Comparison of ENCODE assay signal across 19 cellular contexts in the genomic region with DNA sequence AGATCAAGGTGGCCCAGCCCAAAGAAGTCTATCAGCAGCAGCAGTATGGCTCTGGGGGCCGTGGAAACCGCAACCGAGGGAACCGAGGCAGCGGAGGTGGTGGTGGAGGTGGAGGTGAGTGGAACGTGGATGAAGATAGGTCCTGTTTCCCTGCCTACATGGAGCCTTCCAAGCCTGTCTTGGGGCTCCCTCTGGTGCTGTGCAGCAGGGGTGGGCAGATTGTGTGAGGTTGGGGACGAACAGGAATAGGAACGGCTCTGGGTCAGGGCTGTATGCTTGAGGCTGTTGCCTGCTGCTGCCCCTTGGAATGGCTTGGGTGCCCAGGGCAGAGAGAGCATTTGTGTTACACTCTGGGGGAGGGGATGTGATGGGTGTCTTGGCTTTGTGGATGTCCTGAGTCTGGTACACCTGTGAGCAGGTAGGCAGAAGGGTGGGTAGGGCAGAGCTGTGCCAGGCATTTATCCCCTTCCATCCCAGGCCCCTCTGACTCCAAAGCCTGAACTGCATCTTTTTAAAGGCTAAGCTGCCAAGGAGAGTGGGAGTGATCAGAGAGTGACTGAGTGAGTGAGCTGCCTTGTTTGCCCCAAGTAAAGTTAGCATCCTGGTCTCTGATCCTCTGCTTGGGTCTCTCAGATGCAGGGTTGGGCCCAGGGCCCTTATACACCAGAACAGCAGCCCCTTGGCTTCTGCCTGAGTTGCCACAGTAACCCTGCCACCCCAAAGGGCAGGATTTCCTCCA. TPM values are rescaled to one million over a fixed set of nuclear protein-coding genes. Genes with fewer than 3 reads are reported as not detected.
DNase-seq lines count a peak whose midpoint lies in the region; ATAC-seq and TF ChIP-seq lines count a peak whose summit lies in the region.
"Had no signal": no experiment of that assay in that cellular context is flagged by ENCODE, and none has a peak within 500 bp of the region (broad histone marks: within the 10 kb centered on the region; RNA-seq: fewer than 3 reads in every experiment).

No MANE protein-coding gene starts in this region.

- 99% methylated on average over 8 of the region's 8 CpGs for WGBS in smooth muscle cell (ENCODE audit: low lambda C conversion rate)

- H3K4me3 ChIP-seq in Loucy (ENCODE audit: low read length, poor library complexity, severe bottlenecking): peak overlapping the region; percentile 90
- H3K4me3 ChIP-seq in smooth muscle cell: no peak overlapping the region
- H3K4me3 ChIP-seq: A549, esophagus muscularis mucosa, hepatocyte had no signal

- CTCF ChIA-PET in activated CD8-positive, alpha-beta memory T cell treated with anti-CD3 and anti-CD28 coated beads, Interleukin-2, amount 10 ng/mL, durations not matched to agents 7 days and 5 days (lab: Charles Lee): interaction anchor here (1.5 kb wide), 1 partner anchor 10 kb away, joined by 5 read pairs; no protein-coding TSS in a partner anchor

- H3K79me2 ChIP-seq in Loucy (ENCODE audit: insufficient read depth, low read length) (peaks cover 66% of the 10 kb centered on the region), smooth muscle cell (ENCODE audit: low read depth) (peaks cover 50% of the 10 kb centered on the region)

- no peak for ATAC-seq in activated CD8-positive, alpha-beta memory T cell treated with anti-CD3 and anti-CD28 coated beads, Interleukin-2, amount 10 ng/mL, durations not matched to agents 7 days and 5 days
- no peak for ATAC-seq in HG03175 (IDR thresholded peaks at IDR 0.05; ENCODE audit: unreplicated experiment)
- ATAC-seq in GM19452 (IDR thresholded peaks at IDR 0.05; ENCODE audit: unreplicated experiment): no peak
- no peak for ATAC-seq in HG03095 (IDR thresholded peaks at IDR 0.05; ENCODE audit: unreplicated experiment)
- ATAC-seq: A549, sciatic nerve had no signal

- H3K4me2 ChIP-seq in Loucy (ENCODE audit: low read depth, low read length, poor library complexity, severe bottlenecking) (peak overlapping the region; percentile 98), smooth muscle cell (no peak overlapping the region)
- H3K4me2 ChIP-seq: A549, hepatocyte had no signal

- H3K9me2 ChIP-seq in Loucy (replicated peaks; ENCODE audit: low read depth, low read length): no peaks in the 10 kb centered on the region

- DNase-seq in activated CD8-positive, alpha-beta memory T cell treated with anti-CD3 and anti-CD28 coated beads, Interleukin-2, amount 10 ng/mL, durations not matched to agents 7 days and 5 days: no peak
- DNase-seq in activated CD8-positive, alpha-beta memory T cell treated with anti-CD3 and anti-CD28 coated beads, Interleukin-2, amount 50 U/mL, for 4 hours: no peak
- no peak for DNase-seq in smooth muscle cell (lab: John Stamatoyannopoulos, UW; ENCODE audit: unreplicated experiment)
- DNase-seq: activated CD4-positive, alpha-beta T cell treated with anti-CD3 and anti-CD28 coated beads, Interleukin-2, amount 50 U/mL, for 4 hours; KBM-7; NCI-H1694; NCI-H526 had no signal

- H2AFZ ChIP-seq in Loucy (ENCODE audit: low read length) (no peak overlapping the region), smooth muscle cell (ENCODE audit: low read depth) (no peak overlapping the region)
- H2AFZ ChIP-seq: hepatocyte had no signal

- peaks cover 89% of the 10 kb centered on the region for H3K36me3 ChIP-seq in Loucy (ENCODE audit: insufficient read depth, low read length)
- peaks cover 3% of the 10 kb centered on the region for H3K36me3 ChIP-seq in smooth muscle cell (ENCODE audit: low read depth)

- no peaks in the 10 kb centered on the region for H3K9me3 ChIP-seq in Loucy (ENCODE audit: insufficient read depth, low read depth, low read length)
- H3K9me3 ChIP-seq in smooth muscle cell (replicated peaks; ENCODE audit: low read depth): no peaks in the 10 kb centered on the region
- H3K9me3 ChIP-seq: A549, esophagus muscularis mucosa had no signal

- H3F3A ChIP-seq in Loucy (ENCODE audit: low read depth) (no peaks in the 10 kb centered on the region), smooth muscle cell (ENCODE audit: low read depth) (peaks cover 49% of the 10 kb centered on the region)

- H3K27ac Mint-ChIP-seq in activated CD8-positive, alpha-beta memory T cell treated with anti-CD3 and anti-CD28 coated beads, Interleukin-2, amount 10 ng/mL, durations not matched to agents 7 days and 5 days: peak overlapping the region; percentile 16
- peak overlapping the region; percentile 58 for H3K27ac Mint-ChIP-seq in dendritic cell treated with granulocyte-macrophage colony-stimulating factor and Interleukin-4, amounts not matched to agents 40 ng/mL and 50 ng/mL, for 4 days

- H3K36me3 Mint-ChIP-seq in activated CD8-positive, alpha-beta memory T cell treated with anti-CD3 and anti-CD28 coated beads, Interleukin-2, amount 10 ng/mL, durations not matched to agents 7 days and 5 days: peaks cover 78% of the 10 kb centered on the region
- peaks cover 95% of the 10 kb centered on the region for H3K36me3 Mint-ChIP-seq in dendritic cell treated with granulocyte-macrophage colony-stimulating factor and Interleukin-4, amounts not matched to agents 40 ng/mL and 50 ng/mL, for 4 days (ENCODE audit: low read depth)

- peaks cover 42% of the 10 kb centered on the region for H3K4me1 Mint-ChIP-seq in activated CD8-positive, alpha-beta memory T cell treated with anti-CD3 and anti-CD28 coated beads, Interleukin-2, amount 10 ng/mL, durations not matched to agents 7 days and 5 days
- H3K4me1 Mint-ChIP-seq in dendritic cell treated with granulocyte-macrophage colony-stimulating factor and Interleukin-4, amounts not matched to agents 40 ng/mL and 50 ng/mL, for 4 days (ENCODE audit: low read depth): peaks cover 41% of the 10 kb centered on the region

- H4K20me1 ChIP-seq in Loucy (ENCODE audit: insufficient read depth, low read length, poor library complexity, severe bottlenecking) (peaks cover 67% of the 10 kb centered on the region), smooth muscle cell (ENCODE audit: low read depth) (peaks cover 94% of the 10 kb centered on the region)

- no peak overlapping the region for H3K9ac ChIP-seq in Loucy (ENCODE audit: low read depth, low read length, poor library complexity, severe bottlenecking)
- no peak overlapping the region for H3K9ac ChIP-seq in smooth muscle cell (ENCODE audit: low read depth)

- TF ChIP-seq CTCF in Loucy (conservative IDR thresholded peaks at IDR 0.05; ENCODE audit: low read length) (no peak), smooth muscle cell (IDR thresholded peaks at IDR 0.05; ENCODE audit: borderline replicate concordance, insufficient read depth, poor library complexity, severe bottlenecking) (no peak)

- no peaks in the 10 kb centered on the region for H3K27me3 Mint-ChIP-seq in activated CD8-positive, alpha-beta memory T cell treated with anti-CD3 and anti-CD28 coated beads, Interleukin-2, amount 10 ng/mL, durations not matched to agents 7 days and 5 days
- H3K27me3 Mint-ChIP-seq in dendritic cell treated with granulocyte-macrophage colony-stimulating factor and Interleukin-4, amounts not matched to agents 40 ng/mL and 50 ng/mL, for 4 days: no peaks in the 10 kb centered on the region

- no peaks in the 10 kb centered on the region for H3K9me3 Mint-ChIP-seq in activated CD8-positive, alpha-beta memory T cell treated with anti-CD3 and anti-CD28 coated beads, Interleukin-2, amount 10 ng/mL, durations not matched to agents 7 days and 5 days (ENCODE audit: low read depth)
- no peaks in the 10 kb centered on the region for H3K9me3 Mint-ChIP-seq in dendritic cell treated with granulocyte-macrophage colony-stimulating factor and Interleukin-4, amounts not matched to agents 40 ng/mL and 50 ng/mL, for 4 days
- H3K9me3 Mint-ChIP-seq: nephron had no signal

- peaks cover 10% of the 10 kb centered on the region for H3K4me1 ChIP-seq in Loucy (ENCODE audit: insufficient read depth, low read length, poor library complexity, severe bottlenecking)
- peaks cover 11% of the 10 kb centered on the region for H3K4me1 ChIP-seq in smooth muscle cell (ENCODE audit: low read depth)

- H3K27ac ChIP-seq in smooth muscle cell (ENCODE audit: low read depth): peak overlapping the region; percentile 15
- H3K27ac ChIP-seq: A549, esophagus muscularis mucosa, hepatocyte had no signal

- H3K4me3 Mint-ChIP-seq in activated CD8-positive, alpha-beta memory T cell treated with anti-CD3 and anti-CD28 coated beads, Interleukin-2, amount 10 ng/mL, durations not matched to agents 7 days and 5 days: no peak overlapping the region
- no peak overlapping the region for H3K4me3 Mint-ChIP-seq in dendritic cell treated with granulocyte-macrophage colony-stimulating factor and Interleukin-4, amounts not matched to agents 40 ng/mL and 50 ng/mL, for 4 days
- H3K4me3 Mint-ChIP-seq: nephron had no signal

- intact Hi-C loops in dendritic cell treated with granulocyte-macrophage colony-stimulating factor and Interleukin-4, amounts not matched to agents 40 ng/mL and 50 ng/mL, for 4 days (cut with micrococcal nuclease): no loop called here

- no peaks in the 10 kb centered on the region for H3K27me3 ChIP-seq in Loucy (ENCODE audit: insufficient read depth, low read length, poor library complexity, severe bottlenecking)
- no peaks in the 10 kb centered on the region for H3K27me3 ChIP-seq in smooth muscle cell (ENCODE audit: low read depth)
- H3K27me3 ChIP-seq: esophagus muscularis mucosa, hepatocyte had no signal

RNA-seq across cellular contexts. Expression of gene HNRNPAB, which starts 5.2 kb away (rescaled TPM):
- 100 to 1,000 TPM; 268 to 391 TPM for total RNA-seq in activated CD8-positive, alpha-beta memory T cell treated with anti-CD3 and anti-CD28 coated beads, Interleukin-2, amount 10 ng/mL, durations not matched to agents 7 days and 5 days
- 79.3 and 83.0 TPM in 2 replicates for total RNA-seq in smooth muscle cell
- polyA plus RNA-seq in smooth muscle cell: 169 and 170 TPM in 2 replicates

RNA-seq across cellular contexts. Expression of gene GMCL2, which starts 22.3 kb away (rescaled TPM):
- not detected for total RNA-seq in activated CD8-positive, alpha-beta memory T cell treated with anti-CD3 and anti-CD28 coated beads, Interleukin-2, amount 10 ng/mL, durations not matched to agents 7 days and 5 days
- total RNA-seq in smooth muscle cell: 0.13 and 0.22 TPM in 2 replicates
- not detected in 2 replicates for polyA plus RNA-seq in smooth muscle cell
- total RNA-seq: cerebellum, esophagus muscularis mucosa, hepatocyte, sciatic nerve, subcutaneous adipose tissue had no signal
- polyA plus RNA-seq: A549, hepatocyte had no signal

RNA-seq across cellular contexts. Expression of gene PHYKPL, which starts 23.1 kb away (rescaled TPM):
- total RNA-seq in activated CD8-positive, alpha-beta memory T cell treated with anti-CD3 and anti-CD28 coated beads, Interleukin-2, amount 10 ng/mL, durations not matched to agents 7 days and 5 days: 100 to 1,000 TPM; 117 to 120 TPM
- 15.7 and 17.1 TPM in 2 replicates for total RNA-seq in smooth muscle cell
- polyA plus RNA-seq in smooth muscle cell: 27.8 and 34.2 TPM in 2 replicates

RNA-seq across cellular contexts. Expression of gene NHP2, which starts 55.8 kb away (rescaled TPM):
- total RNA-seq in activated CD8-positive, alpha-beta memory T cell treated with anti-CD3 and anti-CD28 coated beads, Interleukin-2, amount 10 ng/mL, durations not matched to agents 7 days and 5 days: 100 to 1,000 TPM; 144 to 168 TPM
- 162 and 324 TPM in 2 replicates for total RNA-seq in smooth muscle cell
- 166 and 167 TPM in 2 replicates for polyA plus RNA-seq in smooth muscle cell
